In the genomic region with DNA sequence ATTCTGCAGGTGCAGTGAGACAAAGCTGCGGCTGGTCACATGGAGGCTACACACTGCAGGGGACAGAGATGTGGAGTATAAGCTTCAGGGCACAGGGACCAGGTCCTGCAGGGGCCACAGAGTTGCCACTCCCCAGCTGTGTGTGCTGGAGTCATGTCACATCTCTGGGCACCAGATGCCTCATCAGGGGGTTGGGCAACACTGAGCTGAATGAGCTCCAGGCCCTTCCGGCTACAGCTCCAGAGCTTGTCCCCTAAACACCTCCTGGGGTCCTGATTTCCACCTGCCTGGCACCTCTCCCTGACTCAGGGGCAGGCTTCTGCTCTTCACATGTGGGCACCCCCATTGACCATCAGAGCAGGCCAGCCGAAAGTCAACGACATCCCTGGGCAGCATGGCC, we compare ENCODE assay signal across 30 cellular contexts. TPM values are rescaled to one million over a fixed set of nuclear protein-coding genes. Genes with fewer than 3 reads are reported as not detected.
"Had no signal": no experiment of that assay in that cellular context is flagged by ENCODE, and none has a peak within 500 bp of the region (broad histone marks: within the 10 kb centered on the region; RNA-seq: fewer than 3 reads in every experiment).

No MANE protein-coding gene starts in this region.

- H3K4me3 ChIP-seq: cardiac muscle cell, sigmoid colon, smooth muscle cell, tibial artery had no signal

- H3K27me3 Mint-ChIP-seq: activated CD4-positive, alpha-beta memory T cell treated with anti-CD3 and anti-CD28 coated beads for 36 hours; activated naive CD4-positive, alpha-beta T cell treated with anti-CD3 and anti-CD28 coated beads, Interleukin-2, amount 10 ng/mL, durations not matched to agents 7 days and 5 days; memory B cell had no signal

- H3K36me3 Mint-ChIP-seq: activated CD4-positive, alpha-beta memory T cell treated with anti-CD3 and anti-CD28 coated beads for 36 hours had no signal

- H3K9me3 ChIP-seq: sigmoid colon, tibial artery had no signal

- H3K36me3 ChIP-seq: cardiac muscle cell, sigmoid colon had no signal

- H3K27ac ChIP-seq: cardiac muscle cell, epithelial cell of prostate, sigmoid colon, tibial artery had no signal

- H3K4me3 Mint-ChIP-seq: activated CD4-positive, alpha-beta memory T cell treated with anti-CD3 and anti-CD28 coated beads for 36 hours; activated naive CD4-positive, alpha-beta T cell treated with anti-CD3 and anti-CD28 coated beads, Interleukin-2, amount 10 ng/mL, durations not matched to agents 7 days and 5 days; memory B cell; neural crest cell had no signal

- DNase-seq: activated CD4-positive, alpha-beta memory T cell treated with anti-CD3 and anti-CD28 coated beads for 36 hours; activated CD4-positive, alpha-beta T cell treated with anti-CD3 and anti-CD28 coated beads for 48 hours; activated effector memory CD4-positive, alpha-beta T cell treated with Interleukin-2 at 50 U/mL for 16 hours; activated naive CD4-positive, alpha-beta T cell treated with anti-CD3 and anti-CD28 coated beads, Interleukin-2, amount 10 ng/mL, durations not matched to agents 7 days and 5 days; activated T-cell treated with anti-CD3 and anti-CD28 coated beads, Interleukin-2, amount 50 U/mL, for 48 hours; cortex of kidney; foreskin fibroblast; left colon; occipital lobe; retina; sigmoid colon; stimulated activated CD4-positive, alpha-beta T cell treated with anti-CD3 and anti-CD28 coated beads, Interleukin-2, amount 100 ng/mL, for 48 hours; stimulated activated CD8-positive, alpha-beta memory T cell treated with anti-CD3 and anti-CD28 coated beads, Interleukin-4, amount 100 ng/mL, for 48 hours; stimulated activated naive CD4-positive, alpha-beta T cell treated with Interleukin-2 at 50 U/mL for 16 hours; T-helper 1 cell; T1000 had no signal

- H3K4me2 ChIP-seq: smooth muscle cell had no signal

- H3K9me3 Mint-ChIP-seq: activated CD4-positive, alpha-beta memory T cell treated with anti-CD3 and anti-CD28 coated beads for 36 hours; activated naive CD4-positive, alpha-beta T cell treated with anti-CD3 and anti-CD28 coated beads, Interleukin-2, amount 10 ng/mL, durations not matched to agents 7 days and 5 days; memory B cell; neural crest cell had no signal

- H3K27me3 ChIP-seq: cardiac muscle cell, sigmoid colon, tibial artery had no signal

- H3K27ac Mint-ChIP-seq: activated CD4-positive, alpha-beta memory T cell treated with anti-CD3 and anti-CD28 coated beads for 36 hours; memory B cell had no signal

RNA-seq across cellular contexts. Expression of a gene that starts 50.5 kb away (rescaled TPM):
- total RNA-seq: activated CD4-positive, alpha-beta memory T cell treated with anti-CD3 and anti-CD28 coated beads for 36 hours; fibroblast of lung; glomerular endothelial cell; left colon; lower leg skin; mononuclear cell; myocyte; neural crest cell; occipital lobe; sigmoid colon; smooth muscle cell; subcutaneous adipose tissue; urinary bladder had no signal
- polyA plus RNA-seq: fibroblast of lung, keratinocyte, smooth muscle cell, urinary bladder had no signal
